In the genomic region with DNA sequence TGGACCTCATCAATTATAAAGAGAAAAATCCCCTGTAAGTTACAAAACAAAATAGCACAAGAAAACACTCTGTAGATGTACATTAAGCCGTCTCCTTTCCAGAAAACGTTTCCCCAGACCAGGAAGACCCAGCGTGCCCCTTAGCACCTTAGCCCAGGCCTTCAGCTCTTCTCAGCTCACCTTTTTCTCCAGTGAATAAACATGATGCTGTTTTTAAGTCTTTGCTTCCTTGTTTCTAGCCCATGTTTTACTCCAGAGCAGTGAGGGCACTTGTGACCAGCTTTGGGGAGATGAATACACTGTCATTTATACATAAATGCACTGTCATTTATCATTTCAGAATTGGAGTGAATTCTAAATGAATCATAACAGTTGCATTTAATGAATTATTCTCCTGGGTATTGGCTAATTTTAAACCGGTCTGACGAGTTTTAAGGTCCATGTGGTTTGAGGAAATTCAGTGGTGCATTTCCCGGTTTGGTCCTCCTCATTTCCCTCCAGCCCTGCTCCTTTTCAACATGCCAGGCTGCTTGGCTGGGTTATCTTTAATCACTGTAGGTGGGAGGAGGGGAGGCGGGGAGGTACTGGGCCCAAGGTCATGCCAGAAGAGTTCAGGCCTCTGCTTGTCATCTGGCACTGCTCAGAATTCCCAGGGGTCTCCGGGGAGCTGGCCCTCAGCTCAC, we compare ENCODE assay signal across 12 cellular contexts. TPM values are rescaled to one million over a fixed set of nuclear protein-coding genes. Genes with fewer than 3 reads are reported as not detected.
A peak's percentile ranks its signal among the peaks of the same experiment; 100 is the strongest.
DNase-seq lines count a peak whose midpoint lies in the region; ATAC-seq and TF ChIP-seq lines count a peak whose summit lies in the region.
"Had no signal": no experiment of that assay in that cellular context is flagged by ENCODE, and none has a peak within 500 bp of the region (broad histone marks: within the 10 kb centered on the region; RNA-seq: fewer than 3 reads in every experiment).

No MANE protein-coding gene starts in this region.

- no peaks in the 10 kb centered on the region for H3K27me3 ChIP-seq in Caco-2 (replicated peaks; ENCODE audit: control insufficient read depth, insufficient read depth, low read length)

- no peaks in the 10 kb centered on the region for H3K36me3 Mint-ChIP-seq in Caco-2 (ENCODE audit: insufficient read depth, unreplicated experiment)
- no peaks in the 10 kb centered on the region for H3K36me3 Mint-ChIP-seq in nephron (ENCODE audit: low read depth)

- no peaks in the 10 kb centered on the region for H3K9me3 ChIP-seq in Caco-2

- H3K27ac ChIP-seq in caudate nucleus (ENCODE audit: low read depth, low read length): no peak overlapping the region

- no peaks in the 10 kb centered on the region for H3K36me3 ChIP-seq in Caco-2 (ENCODE audit: control insufficient read depth, insufficient read depth, low read length)

- H3K27me3 Mint-ChIP-seq in Caco-2 (ENCODE audit: insufficient read depth, unreplicated experiment): no peaks in the 10 kb centered on the region
- H3K27me3 Mint-ChIP-seq in nephron (ENCODE audit: low read depth): peaks cover 4% of the 10 kb centered on the region
- H3K27me3 Mint-ChIP-seq: T-helper 17 cell had no signal

- CTCF ChIA-PET in Caco-2 (lab: Charles Lee): no interaction called here

- DNase-seq in Caco-2 (peak; percentile 41 to 49), NCI-H524 (lab: John Stamatoyannopoulos, UW) (peak; percentile 15 to 65), fibroblast of mammary gland (ENCODE audit: low read depth) (peak; percentile 77), RKO (ENCODE audit: low spot score) (no peak), caudate nucleus (lab: John Stamatoyannopoulos, UW) (no peak), occipital lobe (lab: John Stamatoyannopoulos, UW) (no peak)
- DNase-seq: activated naive CD4-positive, alpha-beta T cell; MV-4-11; stimulated activated CD8-positive, alpha-beta memory T cell treated with anti-CD3 and anti-CD28 coated beads, Interleukin-4, amount 100 ng/mL, for 48 hours; T-helper 17 cell had no signal

- POLR2A ChIA-PET in Caco-2 (lab: Charles Lee): no interaction called here

- H3K27ac Mint-ChIP-seq in Caco-2 (ENCODE audit: unreplicated experiment) (no peak overlapping the region), nephron (peak overlapping the region; percentile 85 to 98 (median 95))
- H3K27ac Mint-ChIP-seq: T-helper 17 cell had no signal

- no TSS peak for BruUV-seq in Caco-2 (replicated peaks; lab: Mats Ljungman, UMichigan)

- intact Hi-C loops in Caco-2 (cut with micrococcal nuclease; ENCODE audit: unreplicated experiment): no loop called here

- H3K4me1 ChIP-seq in Caco-2: peaks cover 35% of the 10 kb centered on the region

- TF ChIP-seq CTCF in Caco-2 (IDR thresholded peaks at IDR 0.05; ENCODE audit: insufficient read depth in 1 of 2, low read depth in 1 of 2, low read length in 1 of 2, severe bottlenecking in 1 of 2, unreplicated experiment in 1 of 2): no peak
- no peak for TF ChIP-seq CTCF in fibroblast of mammary gland (conservative IDR thresholded peaks at IDR 0.05; ENCODE audit: control insufficient read depth, insufficient read depth, low read depth, low read length)
- TF ChIP-seq CTCF in nephron (IDR thresholded peaks at IDR 0.05; ENCODE audit: unreplicated experiment in 3 of 3): no peak

- ATAC-seq in GM21576 (IDR thresholded peaks at IDR 0.05; ENCODE audit: unreplicated experiment): no peak
- ATAC-seq: T-helper 17 cell had no signal

- H3K4me1 Mint-ChIP-seq in Caco-2 (ENCODE audit: low read depth, unreplicated experiment) (no peaks in the 10 kb centered on the region), nephron (peaks cover 28% of the 10 kb centered on the region)

- H3K4me3 ChIP-seq in Caco-2 (ENCODE audit: low read depth, low read length): no peak overlapping the region
- H3K4me3 ChIP-seq in fibroblast of mammary gland (ENCODE audit: control insufficient read depth, low read depth, low read length): no peak overlapping the region

- H3K4me3 Mint-ChIP-seq in Caco-2 (ENCODE audit: unreplicated experiment) (no peak overlapping the region), nephron (no peak overlapping the region)
- H3K4me3 Mint-ChIP-seq: T-helper 17 cell had no signal

- H3K9me3 Mint-ChIP-seq in Caco-2 (ENCODE audit: unreplicated experiment): no peaks in the 10 kb centered on the region
- no peaks in the 10 kb centered on the region for H3K9me3 Mint-ChIP-seq in nephron

RNA-seq across cellular contexts. Expression of a gene that starts 23.8 kb away (rescaled TPM):
- total RNA-seq in Caco-2 (2022) (3.6 and 4.4 TPM in 2 replicates), occipital lobe (62.2 TPM)

Comparison
In these comparisons a context has a peak if more than half of its experiments do, and no peak if none do; other contexts are left out.
1. DNase-seq: peak in Caco-2 (2 of 2), NCI-H524 (2 of 2) and fibroblast of mammary gland (single experiment); none in RKO (single experiment), caudate nucleus (0 of 61) and occipital lobe (single experiment).
2. RNA of a gene that starts 23.8 kb away (total RNA-seq): 62.2 TPM in occipital lobe (single experiment); 3.6 to 4.4 TPM in Caco-2; every median in the first group is over 10 times any median in the second.